ENCODE assay signal across 22 cellular contexts in the genomic region with DNA sequence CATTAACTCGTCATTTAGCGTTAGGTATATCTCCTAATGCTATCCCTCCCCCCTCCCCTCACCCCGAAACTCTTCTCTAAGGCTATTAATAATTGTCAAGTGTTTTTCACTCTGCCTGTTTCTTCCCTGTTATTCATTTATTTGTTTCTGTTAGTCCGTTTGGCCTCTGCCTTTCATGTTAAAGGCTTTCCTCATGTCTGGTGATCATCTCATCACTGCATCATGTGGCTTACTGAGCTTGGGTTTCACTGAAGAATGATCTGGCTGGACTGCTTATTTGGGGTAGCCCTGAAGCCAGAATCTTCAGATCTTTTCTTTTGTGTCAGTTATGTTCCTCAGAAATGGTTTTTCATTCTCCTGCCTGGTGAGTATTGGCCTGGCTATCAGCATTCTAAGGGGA.
"Had no signal": no experiment of that assay in that cellular context is flagged by ENCODE, and none has a peak within 500 bp of the region (broad histone marks: within the 10 kb centered on the region; RNA-seq: fewer than 3 reads in every experiment).

No MANE protein-coding gene starts in this region.

- H3K27me3 ChIP-seq: adrenal gland had no signal

- H3K4me3 ChIP-seq: adrenal gland had no signal

- DNase-seq: activated B cell treated with CpG ODN at 0.5 μM for 24 hours; activated CD4-positive, alpha-beta T cell treated with anti-CD3 and anti-CD28 coated beads for 1 hour; activated CD4-positive, alpha-beta T cell treated with anti-CD3 and anti-CD28 coated beads, Interleukin-2, amount 10 ng/mL, durations not matched to agents 24 days and 14 days; activated CD4-positive, alpha-beta T cell treated with anti-CD3 and anti-CD28 coated beads, Interleukin-2, amount 50 U/mL, for 48 hours; activated CD8-positive, alpha-beta memory T cell treated with anti-CD3 and anti-CD28 coated beads, Interleukin-2, amount 10 ng/mL, durations not matched to agents 7 days and 5 days; activated effector memory CD4-positive, alpha-beta T cell treated with Interleukin-2 at 50 U/mL for 16 hours; activated naive CD4-positive, alpha-beta T cell treated with Interleukin-2 at 50 U/mL for 16 hours; activated T-cell treated with anti-CD3 and anti-CD28 coated beads, Interleukin-2, amount 50 U/mL, for 24 hours; adrenal gland; anterior cingulate cortex; MM.1S; NCI-H1105; NCI-H1436; NCI-H1694 treated with DMSO at 0.1 percent for 48 hours; NCI-H2029 treated with DMSO at 0.1 percent for 48 hours; NCI-H345; NCI-H510A; NCI-H526 treated with DMSO at 0.1 percent for 48 hours; NCI-H82; SIG-M5; T-helper 17 cell; T-helper 9 cell had no signal

- H3K9me3 ChIP-seq: adrenal gland had no signal

- H3K27ac ChIP-seq: adrenal gland had no signal
